ENCODE assay signal across 34 cellular contexts in genomic region chr1:181394766-181395165, GRCh38.
"Had no signal": no experiment of that assay in that cellular context is flagged by ENCODE, and none has a peak within 500 bp of the region (broad histone marks: within the 10 kb centered on the region; RNA-seq: fewer than 3 reads in every experiment).

No MANE protein-coding gene starts in this region.

- ATAC-seq: activated CD4-positive, CD25-positive, alpha-beta regulatory T cell treated with anti-CD3 and anti-CD28 coated beads, Interleukin-2, amount 50 U/mL, for 24 hours; activated CD8-positive, alpha-beta T cell treated with anti-CD3 and anti-CD28 coated beads for 36 hours; activated naive CD8-positive, alpha-beta T cell treated with anti-CD3 and anti-CD28 coated beads, Interleukin-2, amount 50 U/mL, for 24 hours; esophagus mucosa; T-cell had no signal

- H3K27ac ChIP-seq: adrenal gland, ascending aorta, breast epithelium, cardiac muscle cell, colonic mucosa, WERI-Rb-1 had no signal

- H3K36me3 ChIP-seq: adrenal gland, ascending aorta, breast epithelium, cardiac muscle cell, colonic mucosa, WERI-Rb-1 had no signal

- H3K4me3 ChIP-seq: adrenal gland, ascending aorta, breast epithelium, cardiac muscle cell, colonic mucosa had no signal

- H3K4me1 ChIP-seq: adrenal gland, ascending aorta, breast epithelium, colonic mucosa had no signal

- H3K27me3 ChIP-seq: adrenal gland, ascending aorta, breast epithelium, cardiac muscle cell, colonic mucosa had no signal

- H3K9me3 Mint-ChIP-seq: activated B cell treated with CpG ODN at 0.5 μM for 24 hours; activated CD8-positive, alpha-beta T cell treated with anti-CD3 and anti-CD28 coated beads for 36 hours; activated naive CD4-positive, alpha-beta T cell treated with anti-CD3 and anti-CD28 coated beads for 36 hours; activated naive CD4-positive, alpha-beta T cell treated with anti-CD3 and anti-CD28 coated beads, Interleukin-2, amount 50 U/mL, for 24 hours; activated naive CD8-positive, alpha-beta T cell treated with anti-CD3 and anti-CD28 coated beads for 36 hours; activated naive CD8-positive, alpha-beta T cell treated with anti-CD3 and anti-CD28 coated beads, Interleukin-2, amount 50 U/mL, for 24 hours; activated T-helper 1 cell treated with anti-CD3 and anti-CD28 coated beads, Interleukin-12 subunit alpha, Interleukin-12 subunit beta, Interleukin-2, Interleukin-4 antibody, amounts not matched to agents 30 ng/mL and 10 ng/mL and 1 ng/mL, durations not matched to agents 14 hours and 24 hours and 36 hours; activated T-helper 2 cell treated with anti-CD3 and anti-CD28 coated beads, Interferon-gamma antibody, Interleukin-2, Interleukin-4, amounts not matched to agents 10 μg/mL and 5 μg/mL and 100 μg/mL, durations not matched to agents 14 hours and 24 hours and 36 hours; endodermal cell; T-cell; T-helper 1 cell treated with Interleukin-12 subunit alpha and Interleukin-12 subunit beta and Interleukin-4 antibody, amounts not matched to agents 30 μg/mL and 1 μg/mL, for 36 hours; T-helper 2 cell treated with Interferon-gamma antibody and Interleukin-4, amounts not matched to agents 5 μg/mL and 100 μg/mL, for 36 hours had no signal

- H3K9me3 ChIP-seq: adrenal gland, ascending aorta, breast epithelium, colonic mucosa had no signal

- H3K4me1 Mint-ChIP-seq: activated B cell treated with CpG ODN at 0.5 μM for 24 hours had no signal

- H3K27me3 Mint-ChIP-seq: activated CD8-positive, alpha-beta T cell treated with anti-CD3 and anti-CD28 coated beads for 36 hours; activated naive CD4-positive, alpha-beta T cell treated with anti-CD3 and anti-CD28 coated beads, Interleukin-2, amount 50 U/mL, for 24 hours; activated naive CD8-positive, alpha-beta T cell treated with anti-CD3 and anti-CD28 coated beads for 36 hours; activated naive CD8-positive, alpha-beta T cell treated with anti-CD3 and anti-CD28 coated beads, Interleukin-2, amount 50 U/mL, for 24 hours; brain; T-cell had no signal

- DNase-seq: activated B cell treated with CpG ODN at 0.5 μM for 24 hours; activated CD4-positive, alpha-beta T cell treated with anti-CD3 and anti-CD28 coated beads for 48 hours; activated CD4-positive, alpha-beta T cell treated with anti-CD3 and anti-CD28 coated beads, Interleukin-2, amount 50 U/mL, for 1 hour; activated CD4-positive, alpha-beta T cell treated with anti-CD3 and anti-CD28 coated beads, Interleukin-2, amount 50 U/mL, for 48 hours; activated CD8-positive, alpha-beta memory T cell treated with anti-CD3 and anti-CD28 coated beads for 24 hours; activated CD8-positive, alpha-beta T cell treated with anti-CD3 and anti-CD28 coated beads for 36 hours; activated effector memory CD4-positive, alpha-beta T cell treated with anti-CD3 and anti-CD28 coated beads, Interleukin-2, amount 50 U/mL, for 16 hours; activated naive CD4-positive, alpha-beta T cell treated with anti-CD3 and anti-CD28 coated beads for 36 hours; activated naive CD8-positive, alpha-beta T cell treated with anti-CD3 and anti-CD28 coated beads for 36 hours; activated naive CD8-positive, alpha-beta T cell treated with anti-CD3 and anti-CD28 coated beads, Interleukin-2, amount 50 U/mL, for 24 hours; activated T-cell treated with anti-CD3 and anti-CD28 coated beads, Interleukin-2, amount 50 U/mL, for 48 hours; adrenal gland; amygdala; central memory CD4-positive, alpha-beta T cell; cerebellar nuclear complex; colonic mucosa; effector CD8-positive, alpha-beta T cell; foreskin fibroblast; head of caudate nucleus; T-cell; T1000; WERI-Rb-1 had no signal

- H3K4me3 Mint-ChIP-seq: activated B cell treated with CpG ODN at 0.5 μM for 24 hours; activated CD8-positive, alpha-beta T cell treated with anti-CD3 and anti-CD28 coated beads for 36 hours; activated naive CD4-positive, alpha-beta T cell treated with anti-CD3 and anti-CD28 coated beads for 36 hours; activated naive CD4-positive, alpha-beta T cell treated with anti-CD3 and anti-CD28 coated beads, Interleukin-2, amount 50 U/mL, for 24 hours; activated naive CD8-positive, alpha-beta T cell treated with anti-CD3 and anti-CD28 coated beads for 36 hours; activated naive CD8-positive, alpha-beta T cell treated with anti-CD3 and anti-CD28 coated beads, Interleukin-2, amount 50 U/mL, for 24 hours; activated T-helper 1 cell treated with anti-CD3 and anti-CD28 coated beads, Interleukin-12 subunit alpha, Interleukin-12 subunit beta, Interleukin-2, Interleukin-4 antibody, amounts not matched to agents 30 ng/mL and 10 ng/mL and 1 ng/mL, durations not matched to agents 14 hours and 24 hours and 36 hours; brain; endodermal cell; T-cell; T-helper 1 cell treated with Interleukin-12 subunit alpha and Interleukin-12 subunit beta and Interleukin-4 antibody, amounts not matched to agents 30 μg/mL and 1 μg/mL, for 36 hours; T-helper 2 cell treated with Interferon-gamma antibody and Interleukin-4, amounts not matched to agents 5 μg/mL and 100 μg/mL, for 36 hours had no signal

- H3K27ac Mint-ChIP-seq: activated B cell treated with CpG ODN at 0.5 μM for 24 hours; activated CD8-positive, alpha-beta T cell treated with anti-CD3 and anti-CD28 coated beads for 36 hours; activated naive CD4-positive, alpha-beta T cell treated with anti-CD3 and anti-CD28 coated beads for 36 hours; activated naive CD4-positive, alpha-beta T cell treated with anti-CD3 and anti-CD28 coated beads, Interleukin-2, amount 50 U/mL, for 24 hours; activated naive CD8-positive, alpha-beta T cell treated with anti-CD3 and anti-CD28 coated beads for 36 hours; activated naive CD8-positive, alpha-beta T cell treated with anti-CD3 and anti-CD28 coated beads, Interleukin-2, amount 50 U/mL, for 24 hours; activated T-helper 1 cell treated with anti-CD3 and anti-CD28 coated beads, Interleukin-12 subunit alpha, Interleukin-12 subunit beta, Interleukin-2, Interleukin-4 antibody, amounts not matched to agents 30 ng/mL and 10 ng/mL and 1 ng/mL, durations not matched to agents 14 hours and 24 hours and 36 hours; activated T-helper 2 cell treated with anti-CD3 and anti-CD28 coated beads, Interferon-gamma antibody, Interleukin-2, Interleukin-4, amounts not matched to agents 10 μg/mL and 5 μg/mL and 100 μg/mL, durations not matched to agents 14 hours and 24 hours and 36 hours; brain; endodermal cell; T-cell; T-helper 1 cell treated with Interleukin-12 subunit alpha and Interleukin-12 subunit beta and Interleukin-4 antibody, amounts not matched to agents 30 μg/mL and 1 μg/mL, for 36 hours; T-helper 2 cell treated with Interferon-gamma antibody and Interleukin-4, amounts not matched to agents 5 μg/mL and 100 μg/mL, for 36 hours had no signal

- H3K36me3 Mint-ChIP-seq: activated naive CD4-positive, alpha-beta T cell treated with anti-CD3 and anti-CD28 coated beads, Interleukin-2, amount 50 U/mL, for 24 hours; activated naive CD8-positive, alpha-beta T cell treated with anti-CD3 and anti-CD28 coated beads for 36 hours; brain; T-cell had no signal
